Comparison of ENCODE assay signal across 25 cellular contexts in the genomic region with DNA sequence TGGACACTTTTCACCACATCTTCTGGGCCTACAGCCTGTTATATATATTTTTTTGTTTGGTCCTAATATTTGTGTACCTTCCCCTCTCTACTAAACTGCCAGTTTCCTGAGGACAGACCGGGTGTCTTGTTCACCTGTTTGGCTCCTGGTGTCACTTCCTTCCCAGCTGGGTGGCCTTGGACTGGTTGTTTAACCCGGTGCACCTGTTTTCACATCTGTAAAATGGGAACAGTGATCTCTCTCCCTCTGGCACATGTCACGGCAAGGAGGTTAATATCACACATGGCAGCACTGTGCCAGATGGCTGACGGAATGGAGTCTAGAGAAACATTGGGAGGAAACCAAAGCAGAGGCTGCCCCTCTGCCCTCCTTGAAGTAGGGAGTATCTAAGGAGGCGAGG.
A peak's percentile ranks its signal among the peaks of the same experiment; 100 is the strongest.
DNase-seq lines count a peak whose midpoint lies in the region; ATAC-seq and TF ChIP-seq lines count a peak whose summit lies in the region.
"Had no signal": no experiment of that assay in that cellular context is flagged by ENCODE, and none has a peak within 500 bp of the region (broad histone marks: within the 10 kb centered on the region; RNA-seq: fewer than 3 reads in every experiment).

No MANE protein-coding gene starts in this region.

- 77 to 90% (median 84%) methylated on average over 5 of the region's 5 CpGs for WGBS in stomach, 5 donors

- no peak for TF ChIP-seq POLR2A in stomach (IDR thresholded peaks at IDR 0.05)

- peak overlapping the region; percentile 61 for H3K27ac Mint-ChIP-seq in central memory CD8-positive, alpha-beta T cell (ENCODE audit: low read depth)

- no peaks in the 10 kb centered on the region for H3K9me3 Mint-ChIP-seq in central memory CD8-positive, alpha-beta T cell

- H3K4me3 Mint-ChIP-seq in central memory CD8-positive, alpha-beta T cell: no peak overlapping the region

- TF ChIP-seq CTCF in stomach (IDR thresholded peaks at IDR 0.05): no peak

- H3K27ac ChIP-seq in stomach: peak overlapping the region in 3 of 5 donors; percentile 68 to 94 (median 74)
- H3K27ac ChIP-seq: 22Rv1, HL-60 had no signal

- H3K9me3 ChIP-seq in stomach: no peaks in the 10 kb centered on the region
- H3K9me3 ChIP-seq: BE2C, MG63 had no signal

- TF ChIP-seq EP300 in stomach (IDR thresholded peaks at IDR 0.05): no peak

- peaks cover 44% of the 10 kb centered on the region for H3K4me1 Mint-ChIP-seq in central memory CD8-positive, alpha-beta T cell

- no peaks in the 10 kb centered on the region for H3K36me3 Mint-ChIP-seq in central memory CD8-positive, alpha-beta T cell (ENCODE audit: insufficient read depth)

- intact Hi-C loops in stomach (cut with DNase I; ENCODE audit: low total_unique reads): no loop called here

- no peaks in the 10 kb centered on the region for H3K36me3 ChIP-seq in stomach
- H3K36me3 ChIP-seq: BE2C, MG63 had no signal

- H3K27me3 ChIP-seq in stomach: peaks cover 0 to under 1% (median 0%) of the 10 kb centered on the region in 3 donors
- H3K27me3 ChIP-seq: BE2C, MG63 had no signal

- H3K27me3 Mint-ChIP-seq in central memory CD8-positive, alpha-beta T cell: peaks cover 16% of the 10 kb centered on the region

- DNase-seq in DMS 273 (lab: John Stamatoyannopoulos, UW; ENCODE audit: unreplicated experiment) (peak; percentile 47), DMS 273 treated with DMSO at 0.1 percent for 48 hours (lab: John Stamatoyannopoulos, UW) (no peak), stomach (no peak)
- DNase-seq in Jurkat, Clone E6-1 (ENCODE audit: low read depth, low spot score): peak; percentile 62
- DNase-seq in central memory CD8-positive, alpha-beta T cell (ENCODE audit: low spot score in 2 of 2): no peak
- no peak for DNase-seq in activated CD8-positive, alpha-beta memory T cell treated with anti-CD3 and anti-CD28 coated beads, Interleukin-2, amount 50 U/mL, for 48 hours
- DNase-seq: BE2C; DMS79 treated with DMSO at 0.1 percent for 48 hours; GF-D8; KBM-7; MG63; NCI-H1105 treated with DMSO at 0.1 percent for 48 hours; NCI-H146; NCI-H1930; NCI-H2107; NCI-H446 treated with DMSO at 0.1 percent for 48 hours; NCI-H526; NCI-H82; NK-92 treated with Interleukin-12 subunit alpha and Interleukin-12 subunit beta, amount 100 ng/mL, for 24 hours; SHP77 had no signal

- no peak for ATAC-seq in central memory CD8-positive, alpha-beta T cell (replicated peaks; ENCODE audit: extremely low read depth, poor library complexity, severe bottlenecking)
- ATAC-seq in GM18517 (IDR thresholded peaks at IDR 0.05; ENCODE audit: unreplicated experiment) (no peak), GM19324 (IDR thresholded peaks at IDR 0.05; ENCODE audit: low FRiP score, unreplicated experiment) (no peak)
- ATAC-seq: HCT116 had no signal

- H3K4me1 ChIP-seq in stomach: peaks cover 68 to 98% (median 89%) of the 10 kb centered on the region in 4 donors

- no peak overlapping the region for H3K4me3 ChIP-seq in Jurkat, Clone E6-1 (ENCODE audit: low read length)
- H3K4me3 ChIP-seq in stomach: no peak overlapping the region
- H3K4me3 ChIP-seq: MG63 had no signal

Comparison
In these comparisons a context has a peak if more than half of its experiments do, and no peak if none do; other contexts are left out.
1. DNase-seq: peak in DMS 273 (single experiment) and Jurkat, Clone E6-1 (single experiment); none in DMS 273 treated with DMSO at 0.1 percent for 48 hours (single experiment), central memory CD8-positive, alpha-beta T cell (0 of 2), stomach (single experiment) and activated CD8-positive, alpha-beta memory T cell treated with anti-CD3 and anti-CD28 coated beads, Interleukin-2, amount 50 U/mL, for 48 hours (single experiment).